13 cellular contexts compared by ENCODE assay signal in genomic region chr1:19564366-19564765, GRCh38.
DNase-seq lines count a peak whose midpoint lies in the region; ATAC-seq and TF ChIP-seq lines count a peak whose summit lies in the region.
"Had no signal": no experiment of that assay in that cellular context is flagged by ENCODE, and none has a peak within 500 bp of the region (broad histone marks: within the 10 kb centered on the region; RNA-seq: fewer than 3 reads in every experiment).

No MANE protein-coding gene starts in this region.

- no peak overlapping the region for H3K4me3 ChIP-seq in Peyer's patch
- H3K4me3 ChIP-seq in esophagus muscularis mucosa, result peak overlapping the region in 2 of 4 donors; percentile 38 to 49
- H3K4me3 ChIP-seq in muscle layer of duodenum (ENCODE audit: low read depth in 1 of 2, low read length in 2 of 2), result peak overlapping the region in 1 of 2 donors; percentile 42
- peak overlapping the region in 1 of 5 donors; percentile 52 for H3K4me3 ChIP-seq in subcutaneous abdominal adipose tissue (ENCODE audit: low read depth in 1 of 5, low read length in 5 of 5)
- H3K4me3 ChIP-seq: thyroid gland had no signal

- DNase-seq in Peyer's patch (no peak), esophagus muscularis mucosa (ENCODE audit: extremely low spot score) (no peak), OCI-M1 (lab: John Stamatoyannopoulos, UW) (no peak), posterior cingulate gyrus (no peak)
- no peak for DNase-seq in stimulated activated CD4-positive, alpha-beta T cell treated with anti-CD3 and anti-CD28 coated beads, Interleukin-2, amount 100 ng/mL, for 24 hours
- DNase-seq: NCI-H2029 treated with DMSO at 0.1 percent for 48 hours, NCI-H510A treated with DMSO at 0.1 percent for 48 hours, nephron progenitor cell had no signal

- H3K36me3 ChIP-seq in Peyer's patch (no peaks in the 10 kb centered on the region), esophagus muscularis mucosa (no peaks in the 10 kb centered on the region), muscle layer of duodenum (ENCODE audit: control insufficient read depth in 1 of 2, insufficient read depth in 2 of 2, low read length in 2 of 2) (no peaks in the 10 kb centered on the region), subcutaneous abdominal adipose tissue (ENCODE audit: control insufficient read depth in 5 of 5, insufficient read depth in 5 of 5, low read length in 5 of 5) (no peaks in the 10 kb centered on the region)
- H3K36me3 ChIP-seq: thyroid gland had no signal

- H3K4me1 ChIP-seq in Peyer's patch (peaks cover 0 to 4% (median 0%) of the 10 kb centered on the region in 4 donors), esophagus muscularis mucosa (peaks cover 22 to 30% (median 25%) of the 10 kb centered on the region in 4 donors), muscle layer of duodenum (ENCODE audit: control insufficient read depth in 1 of 2, insufficient read depth in 2 of 2, low read length in 2 of 2) (peaks cover 7 to 19% of the 10 kb centered on the region in 2 donors), subcutaneous abdominal adipose tissue (ENCODE audit: control insufficient read depth in 5 of 5, insufficient read depth in 5 of 5, low read length in 5 of 5) (peaks cover 0 to 18% (median 16%) of the 10 kb centered on the region in 5 donors)

- TF ChIP-seq POLR2A in Peyer's patch (IDR thresholded peaks at IDR 0.05) (no peak), esophagus muscularis mucosa (IDR thresholded peaks at IDR 0.05; ENCODE audit: low read depth) (no peak)

- no peak for TF ChIP-seq CTCF in Peyer's patch (IDR thresholded peaks at IDR 0.05)
- no peak for TF ChIP-seq CTCF in esophagus muscularis mucosa (IDR thresholded peaks at IDR 0.05)

- H3K27me3 ChIP-seq in Peyer's patch (no peaks in the 10 kb centered on the region), esophagus muscularis mucosa (no peaks in the 10 kb centered on the region), muscle layer of duodenum (ENCODE audit: low read depth, low read length) (no peaks in the 10 kb centered on the region), subcutaneous abdominal adipose tissue (ENCODE audit: control insufficient read depth in 5 of 5, insufficient read depth in 4 of 5, low read length in 5 of 5) (no peaks in the 10 kb centered on the region)
- H3K27me3 ChIP-seq: thyroid gland had no signal

- no peaks in the 10 kb centered on the region for H3K9me3 ChIP-seq in Peyer's patch
- H3K9me3 ChIP-seq in esophagus muscularis mucosa, result no peaks in the 10 kb centered on the region
- H3K9me3 ChIP-seq in muscle layer of duodenum (ENCODE audit: control insufficient read depth in 1 of 2, low read length in 2 of 2), result no peaks in the 10 kb centered on the region
- H3K9me3 ChIP-seq in subcutaneous abdominal adipose tissue (ENCODE audit: control insufficient read depth in 5 of 5, low read length in 5 of 5), result no peaks in the 10 kb centered on the region
- H3K9me3 ChIP-seq: thyroid gland had no signal

- no peak for ATAC-seq in GM19467 (IDR thresholded peaks at IDR 0.05; ENCODE audit: unreplicated experiment)
- ATAC-seq: activated CD4-positive, CD25-positive, alpha-beta regulatory T cell treated with anti-CD3 and anti-CD28 coated beads, Interleukin-2, amount 50 U/mL, for 24 hours had no signal

- intact Hi-C loops in esophagus muscularis mucosa (cut with DNase I) (no loop called here), posterior cingulate gyrus (cut with DNase I) (no loop called here)

- WGBS in esophagus muscularis mucosa, result 47% methylated on average over 5 of the region's 5 CpGs

- H3K27ac ChIP-seq in Peyer's patch (peak overlapping the region; percentile 43 to 72 (median 60)), esophagus muscularis mucosa (replicated peaks in 1 of 4) (peak overlapping the region; percentile 82 to 88 (median 84)), muscle layer of duodenum (ENCODE audit: low read length) (peak overlapping the region; percentile 76), subcutaneous abdominal adipose tissue (ENCODE audit: low read depth, low read length) (peak overlapping the region; percentile 19)

- peak overlapping the region in 2 of 5 donors; percentile 4 to 31 for H3K9ac ChIP-seq in subcutaneous abdominal adipose tissue (ENCODE audit: low read length in 5 of 5)

- TF ChIP-seq EP300 in esophagus muscularis mucosa (IDR thresholded peaks at IDR 0.05), result no peak

Comparison
In these comparisons a context has a peak if more than half of its experiments do, and no peak if none do; other contexts are left out.
1. H3K27ac ChIP-seq: peak in every context shown above with its lines; median percentile 84 in esophagus muscularis mucosa; 76 in muscle layer of duodenum; 60 in Peyer's patch; 19 in subcutaneous abdominal adipose tissue.